ENCODE assay signal across 19 cellular contexts in genomic region chr3:123278446-123278845, GRCh38.
"Had no signal": no experiment of that assay in that cellular context is flagged by ENCODE, and none has a peak within 500 bp of the region (broad histone marks: within the 10 kb centered on the region; RNA-seq: fewer than 3 reads in every experiment).

No MANE protein-coding gene starts in this region.

- H3K27me3 ChIP-seq: gastroesophageal sphincter, ovary, stomach had no signal

- H3K4me3 ChIP-seq: coronary artery, gastroesophageal sphincter, mucosa of descending colon, ovary, stomach had no signal

- H3K36me3 ChIP-seq: ovary had no signal

- FAIRE-seq: endometrium, kidney, small intestine had no signal

- ATAC-seq: esophagus mucosa; gastroesophageal sphincter; left colon; mucosa of descending colon; naive thymus-derived CD8-positive, alpha-beta T cell had no signal

- H3K9me3 ChIP-seq: gastroesophageal sphincter, mucosa of descending colon, ovary, stomach had no signal

- H3K27ac ChIP-seq: coronary artery, ovary, stomach had no signal

- DNase-seq: effector CD4-positive, alpha-beta T cell; glutamatergic neuron; kidney; left colon; mammary epithelial cell; mucosa of descending colon; naive thymus-derived CD8-positive, alpha-beta T cell; ovary; right cardiac atrium; small intestine; stimulated activated CD4-positive, alpha-beta T cell treated with anti-CD3 and anti-CD28 coated beads, Interleukin-12 subunit alpha, Interleukin-12 subunit beta, amount 100 ng/mL, for 4 hours; stimulated activated naive CD4-positive, alpha-beta T cell; stomach; substantia nigra; trophoblast cell had no signal

- H3K4me1 ChIP-seq: stomach had no signal
